23 cellular contexts compared by ENCODE assay signal in the genomic region with DNA sequence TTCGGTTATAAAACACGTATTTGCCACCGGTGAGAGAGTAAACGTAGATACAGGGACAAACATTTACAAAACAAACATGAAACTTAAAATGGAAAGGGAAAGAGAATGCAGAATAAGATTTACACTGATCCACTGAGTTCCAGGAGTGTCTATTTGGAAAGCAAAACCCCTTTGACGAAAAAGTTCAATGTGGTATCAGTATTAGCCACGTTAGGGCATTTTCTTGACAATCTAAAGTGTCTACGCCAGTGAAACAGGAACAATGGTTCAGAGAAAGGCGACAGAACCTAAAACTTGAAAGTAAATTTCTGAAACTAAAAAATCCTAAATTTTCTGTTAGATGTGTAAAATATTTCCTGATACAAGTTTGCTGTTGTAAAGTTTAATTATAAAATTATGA.
"Had no signal": no experiment of that assay in that cellular context is flagged by ENCODE, and none has a peak within 500 bp of the region (broad histone marks: within the 10 kb centered on the region; RNA-seq: fewer than 3 reads in every experiment).

No MANE protein-coding gene starts in this region.

- ATAC-seq: natural killer cell; right lobe of liver; stimulated activated memory B cell treated with anti-CD40 and anti-IgM and Interleukin-4, amounts not matched to agents 10 μg/mL and 1 μg/mL and 100 μg/mL, for 72 hours; stimulated activated naive CD8-positive, alpha-beta T cell treated with anti-CD3 and anti-CD28 coated beads, Interleukin-15, amount 100 ng/mL, for 72 hours had no signal

- H3K27ac ChIP-seq: left ventricle myocardium inferior, neural progenitor cell, neutrophil, right atrium auricular region, right lobe of liver, tibial nerve, uterus had no signal

- H3K4me3 ChIP-seq: left ventricle myocardium inferior, lung, neural progenitor cell, right atrium auricular region, right lobe of liver, smooth muscle cell, tibial nerve, uterus had no signal

- H3K36me3 ChIP-seq: left ventricle myocardium inferior, neural progenitor cell, neutrophil, right atrium auricular region, right lobe of liver, tibial nerve, uterus had no signal

- H3K9ac ChIP-seq: neural progenitor cell had no signal

- H3K4me2 ChIP-seq: neural progenitor cell, smooth muscle cell had no signal

- H3K9me3 ChIP-seq: left ventricle myocardium inferior, neutrophil, right atrium auricular region, right lobe of liver, tibial nerve, uterus had no signal

- H2AFZ ChIP-seq: neural progenitor cell had no signal

- H3K4me1 ChIP-seq: left ventricle myocardium inferior, right atrium auricular region, right lobe of liver, uterus had no signal

- DNase-seq: islet precursor cell; left ventricle myocardium inferior; mesendoderm; naive B cell; natural killer cell; nephron progenitor cell; occipital lobe; right lobe of liver; stimulated activated CD4-positive, alpha-beta T cell treated with anti-CD3 and anti-CD28 coated beads, Interleukin-1b, Interleukin-23, amount 100 ng/mL, for 48 hours; stimulated activated CD4-positive, alpha-beta T cell treated with anti-CD3 and anti-CD28 coated beads, Interleukin-2, amount 100 ng/mL, for 48 hours; stimulated activated CD4-positive, alpha-beta T cell treated with anti-CD3 and anti-CD28 coated beads, Interleukin-4, amount 100 ng/mL, for 4 hours; stimulated activated CD8-positive, alpha-beta memory T cell treated with anti-CD3 and anti-CD28 coated beads, Interleukin-4, amount 100 ng/mL, for 48 hours; stimulated activated naive CD4-positive, alpha-beta T cell treated with Interleukin-2 at 50 U/mL for 16 hours; stimulated activated naive CD8-positive, alpha-beta T cell treated with anti-CD3 and anti-CD28 coated beads, Interleukin-15, amount 100 ng/mL, for 72 hours; substantia nigra; uterus had no signal

- H3K27me3 ChIP-seq: neural progenitor cell, neutrophil, right atrium auricular region, right lobe of liver, tibial nerve, uterus had no signal
